ENCODE assay signal across 8 cellular contexts in the genomic region with DNA sequence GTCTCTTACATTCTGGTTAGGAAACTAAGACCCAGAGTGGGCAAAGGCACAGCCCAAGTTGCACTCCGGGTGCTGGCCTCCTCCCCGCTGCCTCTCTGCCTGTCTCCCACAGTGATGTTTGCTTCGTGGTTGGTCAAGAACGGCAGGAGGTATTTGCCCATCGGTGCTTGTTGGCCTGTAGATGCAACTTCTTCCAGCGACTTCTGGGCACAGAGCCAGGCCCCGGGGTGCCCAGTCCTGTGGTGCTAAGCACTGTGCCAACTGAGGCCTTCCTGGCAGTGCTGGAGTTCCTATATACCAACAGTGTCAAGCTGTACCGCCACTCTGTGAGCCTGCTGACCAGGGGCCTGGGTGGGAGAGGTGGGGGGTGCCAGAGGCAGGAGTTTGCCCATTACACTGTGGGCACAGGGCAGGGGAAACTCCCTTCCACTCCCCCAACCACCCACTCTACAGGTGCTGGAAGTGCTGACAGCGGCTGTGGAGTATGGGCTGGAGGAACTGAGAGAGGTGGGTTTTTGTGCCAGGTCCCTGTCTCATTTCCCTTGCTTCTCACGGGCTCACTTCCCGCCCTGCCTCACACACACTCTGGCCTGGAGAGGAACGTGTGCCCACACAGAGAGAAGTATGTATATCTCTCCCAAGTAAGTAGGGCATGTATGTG. TPM values are rescaled to one million over a fixed set of nuclear protein-coding genes. Genes with fewer than 3 reads are reported as not detected.
DNase-seq lines count a peak whose midpoint lies in the region; ATAC-seq and TF ChIP-seq lines count a peak whose summit lies in the region.

No MANE protein-coding gene starts in this region.

- peaks cover 7% of the 10 kb centered on the region; the same call in 1 of the 2 replicates for H3K36me3 ChIP-seq in PC-9 (ENCODE audit: low read depth)
- H3K36me3 ChIP-seq in breast epithelium: no peaks in the 10 kb centered on the region
- H3K36me3 ChIP-seq in transverse colon: peaks cover 0 to 6% (median 0%) of the 10 kb centered on the region in 4 donors

- no peak for ATAC-seq in GM21381 (IDR thresholded peaks at IDR 0.05; ENCODE audit: unreplicated experiment)

- H3K4me1 ChIP-seq in PC-9 (replicated peaks; ENCODE audit: insufficient read depth) (peaks cover 76% of the 10 kb centered on the region), breast epithelium (peaks cover 30 to 43% of the 10 kb centered on the region in 2 donors), transverse colon (peaks cover 39 to 75% (median 53%) of the 10 kb centered on the region in 4 donors)

- TF ChIP-seq CTCF in PC-9 (conservative IDR thresholded peaks at IDR 0.05) (no peak), breast epithelium (IDR thresholded peaks at IDR 0.05) (no peak), transverse colon (IDR thresholded peaks at IDR 0.05) (no peak)

- POLR2A ChIA-PET in PC-9 (lab: Charles Lee; ENCODE audit: unreplicated experiment): no interaction called here
- POLR2A ChIA-PET in HEK293T (lab: Yijun Ruan, JAX): interaction anchor here (1.0 to 7.5 kb wide), 4 partner anchors 10 to 493 kb away, joined by 5 to 137 read pairs (median 15); a partner anchor contains a TSS

- no peaks in the 10 kb centered on the region for H3K9me2 ChIP-seq in PC-9 (ENCODE audit: insufficient read depth)

- H3K4me2 ChIP-seq in PC-9: no peak overlapping the region

- TF ChIP-seq POLR2A in breast epithelium (IDR thresholded peaks at IDR 0.05) (no peak), transverse colon (IDR thresholded peaks at IDR 0.05) (no peak)

- H2AFZ ChIP-seq in PC-9: no peak overlapping the region

- peaks cover 6% of the 10 kb centered on the region; the same call in 1 of the 2 replicates for H3K79me2 ChIP-seq in PC-9 (ENCODE audit: low read depth)

- DNase-seq in CD1c-positive myeloid dendritic cell (ENCODE audit: extremely low spot score) (peak; percentile 91), PC-9 (peak; percentile 48 to 54), breast epithelium (ENCODE audit: low spot score in 2 of 2) (peak; percentile 91 to 96), mesenteric fat pad (ENCODE audit: low spot score) (peak; percentile 65), transverse colon (peak; percentile 31), MV-4-11 (lab: John Stamatoyannopoulos, UW) (no peak), HEK293T (ENCODE audit: extremely low spot score) (no peak)

- CTCF ChIA-PET in PC-9 (lab: Charles Lee) (no interaction called here), HEK293T (lab: Yijun Ruan, JAX) (interaction anchor here (0.7 to 2.6 kb wide), 3 partner anchors 10 to 253 kb away, joined by 3 to 10 read pairs (median 4); a partner anchor contains a TSS)

- H3F3A ChIP-seq in PC-9 (ENCODE audit: insufficient read depth, low read depth): peaks cover 70% of the 10 kb centered on the region

- 50 to 55% methylated on average over 1 to 11 of the region's 12 CpGs for WGBS in transverse colon (ENCODE audit: low coverage in 1 of 2), 2 donors

- no peaks in the 10 kb centered on the region for H3K27me3 ChIP-seq in PC-9 (ENCODE audit: insufficient read depth, low read depth)
- no peaks in the 10 kb centered on the region for H3K27me3 ChIP-seq in breast epithelium
- H3K27me3 ChIP-seq in transverse colon: no peaks in the 10 kb centered on the region

- TF ChIP-seq EP300 in transverse colon (IDR thresholded peaks at IDR 0.05; ENCODE audit: low read depth): no peak

- in situ Hi-C loops in transverse colon (cut with MboI; ENCODE audit: low pct_ligation_motif_present in 1 of 4, low pct_unique_long_range_greater_than_20kb in 1 of 4, low sequenced_read_pairs in 3 of 4): no loop called here

- BruUV-seq in PC-9 (replicated peaks; lab: Mats Ljungman, UMichigan): no TSS peak

- no peak overlapping the region for H3K4me3 ChIP-seq in PC-9
- peak overlapping the region in 1 of 3 donors; percentile 41 for H3K4me3 ChIP-seq in breast epithelium
- H3K4me3 ChIP-seq in transverse colon: no peak overlapping the region

- no peak overlapping the region; the same call in 1 of the 2 replicates for H3K27ac ChIP-seq in PC-9
- peak overlapping the region; percentile 100 for H3K27ac ChIP-seq in breast epithelium
- peak overlapping the region; percentile 92 to 96 (median 94) for H3K27ac ChIP-seq in transverse colon

- H4K20me1 ChIP-seq in PC-9 (ENCODE audit: insufficient read depth): no peaks in the 10 kb centered on the region

- H3K9me3 ChIP-seq in PC-9 (ENCODE audit: insufficient read depth, low read depth) (no peaks in the 10 kb centered on the region), breast epithelium (no peaks in the 10 kb centered on the region), transverse colon (no peaks in the 10 kb centered on the region)

- intact Hi-C loops in PC-9 (cut with micrococcal nuclease; ENCODE audit: unreplicated experiment) (no loop called here), breast epithelium (cut with DNase I; ENCODE audit: low total_unique reads) (no loop called here), transverse colon (cut with DNase I; ENCODE audit: low total_unique reads) (no loop called here)

TF ChIP-seq in HEK293T, 16 proteins besides CTCF, POLR2A, EP300 and RAD21:
- no peak for TF ChIP-seq L3MBTL2 (conservative IDR thresholded peaks at IDR 0.05)
- no peak for TF ChIP-seq HDGF (IDR thresholded peaks at IDR 0.05; ENCODE audit: borderline replicate concordance)
- TF ChIP-seq LEF1 (IDR thresholded peaks at IDR 0.05; ENCODE audit: borderline replicate concordance): no peak

RNA-seq across cellular contexts. Expression of a gene that starts 1.9 kb away (rescaled TPM):
- total RNA-seq in PC-9 (2021) (6.2 and 7.3 TPM in 2 replicates), breast epithelium (1 to 10 TPM; 3.8 to 7.0 (median 6.9) TPM), mesenteric fat pad (26.1 TPM), transverse colon (10 to 100 TPM in 1 of 4 donors, 1 to 10 TPM in 3; 1.5 to 22.1 (median 3.7) TPM)

RNA-seq across cellular contexts. Expression of a gene that starts 3.1 kb away (rescaled TPM):
- total RNA-seq in PC-9 (2021) (2.8 and 4.3 TPM in 2 replicates), breast epithelium (1 to 10 TPM in 2 of 3 donors, under 1 TPM in 1; 0.80 to 2.0 (median 1.3) TPM), mesenteric fat pad (not detected), transverse colon (1 to 10 TPM in 1 of 4 donors, not detected in 3; 1.4 TPM)

RNA-seq across cellular contexts. Expression of a gene that starts 10.1 kb away (rescaled TPM):
- 12.7 and 13.0 TPM in 2 replicates for total RNA-seq in PC-9 (2021)
- total RNA-seq in breast epithelium: 10 to 100 TPM; 13.6 to 29.0 (median 21.6) TPM
- total RNA-seq in mesenteric fat pad: 78.0 TPM
- total RNA-seq in transverse colon: 10 to 100 TPM; 12.4 to 87.2 (median 16.3) TPM

RNA-seq across cellular contexts. Expression of a gene that starts 22.3 kb away (rescaled TPM):
- total RNA-seq in PC-9 (2021) (0.70 and 1.3 TPM in 2 replicates), breast epithelium (under 1 TPM in 2 of 3 donors, not detected in 1; 0.15 to 0.66 TPM), mesenteric fat pad (0.19 TPM), transverse colon (100 to 1,000 TPM in 2 of 4 donors, 10 to 100 TPM in 2; 48.8 to 208 (median 92.3) TPM)

RNA-seq across cellular contexts. Expression of a gene that starts 32.8 kb away (rescaled TPM):
- total RNA-seq in PC-9 (2021): 0.28 and 0.83 TPM in 2 replicates
- total RNA-seq in breast epithelium: 1 to 10 TPM in 2 of 3 donors, under 1 TPM in 1; 0.32 to 2.2 (median 1.3) TPM
- 0.93 TPM for total RNA-seq in mesenteric fat pad
- total RNA-seq in transverse colon: 1 to 10 TPM in 1 of 4 donors, under 1 TPM in 2, not detected in 1; 0.14 to 1.2 (median 0.64) TPM

Comparison
In these comparisons a context has a peak if more than half of its experiments do, and no peak if none do; other contexts are left out.
1. DNase-seq: peak in CD1c-positive myeloid dendritic cell (single experiment), PC-9 (2 of 2), breast epithelium (2 of 2), mesenteric fat pad (single experiment) and transverse colon (single experiment); none in MV-4-11 (single experiment) and HEK293T (single experiment).